ENCODE assay signal across 30 cellular contexts in genomic region chr7:2686101-2686500, GRCh38. TPM values are rescaled to one million over a fixed set of nuclear protein-coding genes. Genes with fewer than 3 reads are reported as not detected.
"Had no signal": no experiment of that assay in that cellular context is flagged by ENCODE, and none has a peak within 500 bp of the region (broad histone marks: within the 10 kb centered on the region; RNA-seq: fewer than 3 reads in every experiment).

No MANE protein-coding gene starts in this region.

- H3K4me2 ChIP-seq: neural progenitor cell had no signal

- H3K4me1 ChIP-seq: prostate gland had no signal

- H3K27ac ChIP-seq: left lung, lower lobe of right lung, neural progenitor cell, neutrophil, pancreas, prostate gland, skin epidermis, stomach, testis, thyroid gland, transverse colon, vagina had no signal

- H3K9me3 ChIP-seq: left lung, lower lobe of right lung, neutrophil, pancreas, prostate gland, stomach, testis, thyroid gland, transverse colon, vagina had no signal

- H2AFZ ChIP-seq: neural progenitor cell had no signal

- H3K27me3 ChIP-seq: testis, vagina had no signal

- ATAC-seq: left colon; left lung; lower lobe of right lung; naive thymus-derived CD8-positive, alpha-beta T cell; pancreas; right cardiac atrium; sciatic nerve; stimulated activated naive B cell treated with anti-CD40 and anti-IgM and Interleukin-4, amounts not matched to agents 10 μg/mL and 1 μg/mL and 100 μg/mL, for 72 hours; stimulated activated naive CD8-positive, alpha-beta T cell treated with anti-CD3 and anti-CD28 coated beads, Interleukin-15, Interleukin-2, amounts not matched to agents 100 U/mL and 50 U/mL, for 24 hours had no signal

- H3K36me3 ChIP-seq: left lung, lower lobe of right lung, neural progenitor cell, neutrophil, pancreas, prostate gland, stomach, thyroid gland, transverse colon, vagina had no signal

- DNase-seq: hypothalamus; immature natural killer cell; kidney; left colon; left lung; lower lobe of right lung; mammary epithelial cell; mesenchymal stem cell; occipital lobe; pancreas; retina; stimulated activated CD4-positive, alpha-beta T cell treated with anti-CD3 and anti-CD28 coated beads, Interleukin-12 subunit alpha, Interleukin-12 subunit beta, amount 100 ng/mL, for 4 hours; stimulated activated CD4-positive, alpha-beta T cell treated with anti-CD3 and anti-CD28 coated beads, Interleukin-15, amount 100 ng/mL, for 24 hours; stimulated activated CD4-positive, alpha-beta T cell treated with anti-CD3 and anti-CD28 coated beads, Interleukin-2, amount 100 ng/mL, for 24 hours; stimulated activated CD4-positive, alpha-beta T cell treated with anti-CD3 and anti-CD28 coated beads, Interleukin-4, amount 100 ng/mL, for 1 hour; stimulated activated naive B cell treated with anti-CD40 and anti-IgM and Interleukin-4, amounts not matched to agents 10 μg/mL and 1 μg/mL and 100 μg/mL, for 72 hours; stimulated activated naive CD8-positive, alpha-beta T cell treated with anti-CD3 and anti-CD28 coated beads, Interleukin-15, Interleukin-2, amounts not matched to agents 100 U/mL and 50 U/mL, for 24 hours; stomach; testis; thyroid gland; transverse colon had no signal

- H3K9ac ChIP-seq: neural progenitor cell had no signal

- H3K36me3 Mint-ChIP-seq: immature natural killer cell; naive thymus-derived CD8-positive, alpha-beta T cell; neural progenitor cell; stimulated activated naive B cell treated with anti-CD40 and anti-IgM and Interleukin-4, amounts not matched to agents 10 μg/mL and 1 μg/mL and 100 μg/mL, for 72 hours had no signal

- H3K9me3 Mint-ChIP-seq: naive thymus-derived CD8-positive, alpha-beta T cell; nephron; stimulated activated naive B cell treated with anti-CD40 and anti-IgM and Interleukin-4, amounts not matched to agents 10 μg/mL and 1 μg/mL and 100 μg/mL, for 72 hours had no signal

- H3K4me3 Mint-ChIP-seq: immature natural killer cell; naive thymus-derived CD8-positive, alpha-beta T cell; nephron; neural progenitor cell; stimulated activated naive B cell treated with anti-CD40 and anti-IgM and Interleukin-4, amounts not matched to agents 10 μg/mL and 1 μg/mL and 100 μg/mL, for 72 hours had no signal

- H3K27ac Mint-ChIP-seq: immature natural killer cell; nephron; neural progenitor cell; stimulated activated naive B cell treated with anti-CD40 and anti-IgM and Interleukin-4, amounts not matched to agents 10 μg/mL and 1 μg/mL and 100 μg/mL, for 72 hours had no signal

- H3K4me3 ChIP-seq: left lung, lower lobe of right lung, neural progenitor cell, pancreas, prostate gland, skin epidermis, stomach, testis, thyroid gland, transverse colon, vagina had no signal

RNA-seq across cellular contexts. Expression of gene AMZ1, which starts 1.9 kb away (rescaled TPM):
- polyA plus RNA-seq: naive thymus-derived CD8-positive, alpha-beta T cell; stomach had no signal
